In genomic region chr5:36870399-36871040, GRCh38 we compare ENCODE assay signal across 8 cellular contexts. TPM values are rescaled to one million over a fixed set of nuclear protein-coding genes. Genes with fewer than 3 reads are reported as not detected.
DNase-seq lines count a peak whose midpoint lies in the region; ATAC-seq and TF ChIP-seq lines count a peak whose summit lies in the region.

No MANE protein-coding gene starts in this region.

- TF ChIP-seq CTCF in DND-41 (IDR thresholded peaks at IDR 0.05; ENCODE audit: borderline replicate concordance, extremely low read depth, low read length, poor library complexity, severe bottlenecking) (peak; percentile 86), left ventricle myocardium inferior (IDR thresholded peaks at IDR 0.05; ENCODE audit: borderline replicate concordance) (peak; percentile 74), smooth muscle cell (IDR thresholded peaks at IDR 0.05; ENCODE audit: borderline replicate concordance, insufficient read depth, poor library complexity, severe bottlenecking) (peak; percentile 67)

- H3K4me2 ChIP-seq in DND-41 (ENCODE audit: insufficient read depth, low read length) (peak overlapping the region; percentile 87; the same call in 1 of the 2 replicates), smooth muscle cell (no peak overlapping the region)

- no peak for DNase-seq in DND-41
- DNase-seq in NCI-H446 (lab: John Stamatoyannopoulos, UW) = peak; percentile 82 to 88
- no peak for DNase-seq in activated naive CD8-positive, alpha-beta T cell treated with anti-CD3 and anti-CD28 coated beads for 36 hours
- DNase-seq in left ventricle myocardium inferior = no peak
- DNase-seq in smooth muscle cell (lab: John Stamatoyannopoulos, UW; ENCODE audit: unreplicated experiment) = no peak
- DNase-seq in stimulated activated CD4-positive, alpha-beta T cell treated with anti-CD3 and anti-CD28 coated beads, Interleukin-15, amount 100 ng/mL, for 24 hours = no peak

- no peak overlapping the region for H3K4me3 ChIP-seq in DND-41 (ENCODE audit: low read depth in 1 of 2, low read length in 2 of 2)
- no peak overlapping the region for H3K4me3 ChIP-seq in left ventricle myocardium inferior
- no peak overlapping the region for H3K4me3 ChIP-seq in smooth muscle cell

- no peaks in the 10 kb centered on the region for H3K9me3 ChIP-seq in DND-41 (ENCODE audit: insufficient read depth, low read length, severe bottlenecking)
- no peaks in the 10 kb centered on the region for H3K9me3 ChIP-seq in left ventricle myocardium inferior (replicated peaks)
- no peaks in the 10 kb centered on the region for H3K9me3 ChIP-seq in smooth muscle cell (replicated peaks; ENCODE audit: low read depth)

- H2AFZ ChIP-seq in DND-41 (ENCODE audit: low read depth, low read length) (no peak overlapping the region), smooth muscle cell (ENCODE audit: low read depth) (no peak overlapping the region)

- no peak overlapping the region for H3K4me3 Mint-ChIP-seq in activated naive CD8-positive, alpha-beta T cell treated with anti-CD3 and anti-CD28 coated beads for 36 hours

- ATAC-seq in DND-41 (ENCODE audit: insufficient read depth, low read depth) (peak; percentile 83), GM21367 (IDR thresholded peaks at IDR 0.05; ENCODE audit: unreplicated experiment) (peak; percentile 74), HG03469 (IDR thresholded peaks at IDR 0.05; ENCODE audit: unreplicated experiment) (peak; percentile 81)

- peaks cover 12% of the 10 kb centered on the region for H3K36me3 Mint-ChIP-seq in activated naive CD8-positive, alpha-beta T cell treated with anti-CD3 and anti-CD28 coated beads for 36 hours

- peaks cover 53% of the 10 kb centered on the region for H3K4me1 ChIP-seq in DND-41 (ENCODE audit: insufficient read depth, low read length)
- peaks cover 40% of the 10 kb centered on the region for H3K4me1 ChIP-seq in left ventricle myocardium inferior
- peaks cover 17% of the 10 kb centered on the region for H3K4me1 ChIP-seq in smooth muscle cell (ENCODE audit: low read depth)

- H3K9ac ChIP-seq in DND-41 (ENCODE audit: low read depth, low read length) (0 out of 2 replicates have a peak overlapping the region, but pooled peaks have one; percentile 4), smooth muscle cell (ENCODE audit: low read depth) (no peak overlapping the region)

- H3K79me2 ChIP-seq in DND-41 (ENCODE audit: insufficient read depth, low read length) (peaks cover 61% of the 10 kb centered on the region), smooth muscle cell (ENCODE audit: low read depth) (peaks cover 55% of the 10 kb centered on the region)

- no peaks in the 10 kb centered on the region for H3K27me3 Mint-ChIP-seq in activated naive CD8-positive, alpha-beta T cell treated with anti-CD3 and anti-CD28 coated beads for 36 hours

- H3K27ac Mint-ChIP-seq in activated naive CD8-positive, alpha-beta T cell treated with anti-CD3 and anti-CD28 coated beads for 36 hours = peak overlapping the region; percentile 69

- H4K20me1 ChIP-seq in DND-41 (ENCODE audit: insufficient read depth, low read length) = peaks cover 40% of the 10 kb centered on the region
- peaks cover 62% of the 10 kb centered on the region for H4K20me1 ChIP-seq in smooth muscle cell (ENCODE audit: low read depth)

- no peaks in the 10 kb centered on the region for H3F3A ChIP-seq in smooth muscle cell (ENCODE audit: low read depth)

- 52% methylated on average over 2 of the region's 2 CpGs for WGBS in smooth muscle cell (ENCODE audit: low lambda C conversion rate)

- H3K27me3 ChIP-seq in DND-41 (ENCODE audit: insufficient read depth, low read length, poor library complexity) = no peaks in the 10 kb centered on the region
- H3K27me3 ChIP-seq in left ventricle myocardium inferior (ENCODE audit: low read depth) = no peaks in the 10 kb centered on the region
- no peaks in the 10 kb centered on the region for H3K27me3 ChIP-seq in smooth muscle cell (ENCODE audit: low read depth)

- intact Hi-C loops in left ventricle myocardium inferior (cut with micrococcal nuclease) = no loop called here

- peaks cover 32% of the 10 kb centered on the region for H3K4me1 Mint-ChIP-seq in activated naive CD8-positive, alpha-beta T cell treated with anti-CD3 and anti-CD28 coated beads for 36 hours

- H3K27ac ChIP-seq in DND-41 (ENCODE audit: low read length) = peak overlapping the region; percentile 72
- H3K27ac ChIP-seq in left ventricle myocardium inferior (replicated peaks) = no peak overlapping the region
- no peak overlapping the region for H3K27ac ChIP-seq in smooth muscle cell (ENCODE audit: low read depth)

- H3K9me3 Mint-ChIP-seq in activated naive CD8-positive, alpha-beta T cell treated with anti-CD3 and anti-CD28 coated beads for 36 hours = peaks cover 3% of the 10 kb centered on the region

- H3K36me3 ChIP-seq in DND-41 (ENCODE audit: insufficient read depth, low read length) (peaks cover 17% of the 10 kb centered on the region), left ventricle myocardium inferior (peaks cover 6% of the 10 kb centered on the region), smooth muscle cell (ENCODE audit: low read depth) (no peaks in the 10 kb centered on the region)

RNA-seq across cellular contexts. Expression of gene NIPBL, which starts 6.0 kb away (rescaled TPM):
- total RNA-seq in activated naive CD8-positive, alpha-beta T cell treated with anti-CD3 and anti-CD28 coated beads for 36 hours = 10 to 100 TPM; 39.8 to 42.1 TPM
- total RNA-seq in left ventricle myocardium inferior (39.2 TPM), smooth muscle cell (46.3 and 46.4 TPM in 2 replicates)
- polyA plus RNA-seq in smooth muscle cell = 14.7 and 15.4 TPM in 2 replicates

Comparison
In these comparisons a context has a peak if more than half of its experiments do, and no peak if none do; other contexts are left out.
1. DNase-seq: peak in NCI-H446 (2 of 2); none in DND-41 (single experiment), activated naive CD8-positive, alpha-beta T cell treated with anti-CD3 and anti-CD28 coated beads for 36 hours (single experiment), left ventricle myocardium inferior (single experiment), smooth muscle cell (single experiment) and stimulated activated CD4-positive, alpha-beta T cell treated with anti-CD3 and anti-CD28 coated beads, Interleukin-15, amount 100 ng/mL, for 24 hours (single experiment).
2. Peak in every context shown above with its lines, with median percentiles within 50 percentile points of each other: ATAC-seq and CTCF ChIP-seq.